Comparison of ENCODE assay signal across 25 cellular contexts in the genomic region with DNA sequence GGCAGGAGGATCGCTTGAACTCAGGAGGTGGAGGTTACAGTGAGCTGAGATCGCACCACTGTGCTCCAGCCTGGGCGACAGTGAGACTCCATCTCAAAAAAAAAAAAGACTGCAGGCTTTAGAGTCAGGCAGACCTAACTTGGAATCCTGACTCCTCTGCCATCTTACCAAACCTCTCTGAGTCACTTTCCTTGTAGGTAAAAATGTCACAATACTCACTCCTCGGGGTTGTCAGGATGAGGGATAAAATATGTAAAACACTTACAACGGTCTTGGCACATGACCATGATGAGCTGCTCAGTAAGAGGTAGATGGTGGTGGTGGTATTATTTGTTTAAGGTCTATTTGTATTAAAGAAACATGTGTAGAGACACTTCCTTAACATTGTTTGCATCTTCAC.
"Had no signal": no experiment of that assay in that cellular context is flagged by ENCODE, and none has a peak within 500 bp of the region (broad histone marks: within the 10 kb centered on the region; RNA-seq: fewer than 3 reads in every experiment).

No MANE protein-coding gene starts in this region.

- H3K9me3 ChIP-seq: gastrocnemius medialis, prostate gland, uterus had no signal

- H3K4me1 Mint-ChIP-seq: mesothelial cell of epicardium; nephron; neural progenitor cell; stimulated activated naive CD8-positive, alpha-beta T cell treated with anti-CD3 and anti-CD28 coated beads, Interleukin-15, amount 100 ng/mL, for 72 hours had no signal

- DNase-seq: dermis blood vessel endothelial cell; effector memory CD4-positive, alpha-beta T cell; foreskin fibroblast; gastrocnemius medialis; kidney; mesenchymal stem cell; naive thymus-derived CD4-positive, alpha-beta T cell; stimulated activated CD4-positive, alpha-beta T cell treated with anti-CD3 and anti-CD28 coated beads, Interleukin-12 subunit alpha, Interleukin-12 subunit beta, amount 100 ng/mL, for 4 hours; stimulated activated CD4-positive, alpha-beta T cell treated with anti-CD3 and anti-CD28 coated beads, Interleukin-1b, Interleukin-23, amount 100 ng/mL, for 48 hours; stimulated activated CD4-positive, alpha-beta T cell treated with anti-CD3 and anti-CD28 coated beads, Interleukin-4, amount 100 ng/mL, for 1 hour; stimulated activated CD8-positive, alpha-beta memory T cell treated with anti-CD3 and anti-CD28 coated beads, Interleukin-4, amount 100 ng/mL, for 48 hours; stimulated activated naive CD4-positive, alpha-beta T cell; stimulated activated naive CD8-positive, alpha-beta T cell treated with anti-CD3 and anti-CD28 coated beads, Interleukin-15, amount 100 ng/mL, for 72 hours; upper lobe of left lung; uterus had no signal

- H3K4me3 ChIP-seq: coronary artery, gastrocnemius medialis, lung, neural progenitor cell, prostate gland, right atrium auricular region, smooth muscle cell, suprapubic skin, upper lobe of left lung, uterus had no signal

- H3K36me3 Mint-ChIP-seq: mesothelial cell of epicardium; naive thymus-derived CD4-positive, alpha-beta T cell; neural progenitor cell had no signal

- H3K9me3 Mint-ChIP-seq: neural progenitor cell had no signal

- H3K27ac ChIP-seq: coronary artery, gastrocnemius medialis, neural progenitor cell, parathyroid adenoma, prostate gland, right atrium auricular region, suprapubic skin, upper lobe of left lung, uterus had no signal

- H3K4me3 Mint-ChIP-seq: mesothelial cell of epicardium; naive thymus-derived CD4-positive, alpha-beta T cell; nephron; neural progenitor cell; stimulated activated naive CD8-positive, alpha-beta T cell treated with anti-CD3 and anti-CD28 coated beads, Interleukin-15, amount 100 ng/mL, for 72 hours had no signal

- H3K36me3 ChIP-seq: gastrocnemius medialis, neural progenitor cell, prostate gland, right atrium auricular region, suprapubic skin, upper lobe of left lung, uterus had no signal

- H3K27ac Mint-ChIP-seq: mesothelial cell of epicardium; naive thymus-derived CD4-positive, alpha-beta T cell; nephron; neural progenitor cell; stimulated activated naive CD8-positive, alpha-beta T cell treated with anti-CD3 and anti-CD28 coated beads, Interleukin-15, amount 100 ng/mL, for 72 hours had no signal

- H3K27me3 ChIP-seq: gastrocnemius medialis, neural progenitor cell, right atrium auricular region, suprapubic skin, upper lobe of left lung, uterus had no signal
